1 cellular context compared by ENCODE assay signal in the genomic region with DNA sequence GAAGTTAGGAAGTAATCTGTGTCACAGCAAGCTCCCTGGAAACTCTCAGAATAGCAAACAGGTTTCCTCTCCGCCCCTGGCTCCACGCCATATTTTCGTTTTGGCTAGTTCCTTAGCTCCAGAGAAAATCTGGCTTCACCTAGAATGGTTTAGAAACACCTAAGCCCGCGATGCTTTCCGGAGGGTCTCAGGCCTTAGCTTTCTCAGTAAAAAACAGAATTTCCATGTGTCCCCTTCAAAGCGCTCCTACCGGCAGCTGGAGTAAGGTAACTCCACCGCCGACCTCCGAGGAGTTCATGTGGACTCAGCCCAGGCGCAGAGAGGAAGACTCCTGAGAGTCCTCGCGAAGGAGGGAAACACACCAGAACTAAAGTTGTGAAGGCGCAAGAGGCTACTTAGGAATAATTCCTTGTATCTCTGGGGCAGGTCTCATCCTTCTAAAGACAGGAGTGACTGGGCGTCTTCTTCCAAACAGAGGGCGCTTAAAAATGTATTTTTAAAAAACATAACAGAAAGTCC.
TF ChIP-seq lines count a peak whose summit lies in the region.

No MANE protein-coding gene starts in this region.

TF ChIP-seq in GM12878, 131 proteins besides CTCF, POLR2A, EP300 and RAD21 (continued from another document):
- no peak for TF ChIP-seq RELB (IDR thresholded peaks at IDR 0.05; ENCODE audit: low read depth)
- peak in 1 of 2 experiments; percentile 20; a peak in 1 of 4 replicates for TF ChIP-seq ETV6 (conservative IDR thresholded peaks at IDR 0.05 in 1 of 2, IDR thresholded peaks at IDR 0.05 in 1 of 2; ENCODE audit: borderline replicate concordance in 1 of 2, low read depth in 1 of 2)
